ENCODE assay signal across 12 cellular contexts in the genomic region with DNA sequence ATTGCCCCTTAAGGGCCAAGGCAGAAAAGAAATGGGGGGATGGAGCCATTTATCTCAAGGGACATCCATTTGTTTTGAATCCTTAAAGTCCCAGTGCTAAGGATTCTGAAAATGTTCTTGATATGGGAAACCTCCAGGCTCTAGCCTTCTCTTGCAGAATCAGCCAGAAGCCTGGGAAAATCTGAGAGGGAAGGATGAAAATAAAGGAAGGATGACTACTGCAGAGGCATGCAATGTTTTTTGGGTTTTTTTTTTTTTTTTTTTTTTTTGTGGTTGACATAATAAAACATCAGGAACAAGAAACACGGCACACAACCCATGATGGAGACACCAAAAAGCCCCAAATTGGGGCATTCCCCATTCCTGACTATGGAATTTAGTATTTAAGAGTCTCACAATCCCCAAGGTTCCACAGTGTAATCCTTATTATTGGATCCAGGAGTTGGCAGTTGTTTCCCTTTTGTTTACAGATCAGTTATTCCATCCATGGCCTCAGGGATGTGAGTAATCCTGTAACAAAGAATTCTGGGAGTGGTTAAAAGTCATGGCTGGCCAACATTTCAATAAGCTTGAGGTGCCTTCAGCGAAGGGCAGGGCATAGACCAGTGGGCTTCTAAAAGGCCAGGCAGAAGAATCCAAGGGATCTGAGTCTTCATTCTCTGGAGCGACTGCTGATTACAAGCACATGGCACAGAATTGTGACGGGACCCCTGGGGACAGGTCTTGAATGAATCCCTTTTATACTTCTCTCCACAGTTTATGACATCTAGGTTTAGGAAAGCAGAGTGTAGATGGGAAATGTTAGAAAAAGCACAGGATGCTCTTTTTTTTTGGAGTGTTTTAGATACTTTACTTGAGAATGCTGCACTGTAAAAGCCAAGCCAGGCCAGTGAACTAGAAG.
DNase-seq lines count a peak whose midpoint lies in the region; TF ChIP-seq lines count a peak whose summit lies in the region.
"Had no signal": no experiment of that assay in that cellular context is flagged by ENCODE, and none has a peak within 500 bp of the region (broad histone marks: within the 10 kb centered on the region; RNA-seq: fewer than 3 reads in every experiment).

No MANE protein-coding gene starts in this region.

- H3K23ac ChIP-seq in trophoblast cell (ENCODE audit: low read length), result no peak overlapping the region

- H4K12ac ChIP-seq in trophoblast cell (ENCODE audit: low read depth, low read length), result no peak overlapping the region

- H2AFZ ChIP-seq in trophoblast cell (ENCODE audit: insufficient read depth, low read length, poor library complexity) (no peak overlapping the region), Karpas-422 (ENCODE audit: low read length) (no peak overlapping the region)

- H3K4ac ChIP-seq in trophoblast cell (ENCODE audit: low read depth, low read length), result no peak overlapping the region

- no peak overlapping the region for H4K91ac ChIP-seq in trophoblast cell (ENCODE audit: low read depth, low read length)

- H3K4me3 ChIP-seq in epithelial cell of proximal tubule (ENCODE audit: low read depth, low read length) (no peak overlapping the region), trophoblast cell (ENCODE audit: low read depth, low read length) (no peak overlapping the region), Karpas-422 (ENCODE audit: low read length) (no peak overlapping the region)

- H3K36me3 Mint-ChIP-seq in activated naive CD4-positive, alpha-beta T cell treated with anti-CD3 and anti-CD28 coated beads for 36 hours (ENCODE audit: low read depth), result no peaks in the 10 kb centered on the region
- H3K36me3 Mint-ChIP-seq: activated naive CD4-positive, alpha-beta T cell treated with anti-CD3 and anti-CD28 coated beads, Interleukin-2, amount 10 ng/mL, durations not matched to agents 7 days and 5 days had no signal

- H3K9me2 ChIP-seq in Karpas-422 (replicated peaks; ENCODE audit: insufficient read depth, low read length), result no peaks in the 10 kb centered on the region

- intact Hi-C loops in activated naive CD4-positive, alpha-beta T cell treated with anti-CD3 and anti-CD28 coated beads for 36 hours (cut with micrococcal nuclease), result no loop called here

- H3K9ac ChIP-seq in trophoblast cell (ENCODE audit: low read length) (no peak overlapping the region), Karpas-422 (ENCODE audit: low read length) (no peak overlapping the region)

- H3K79me2 ChIP-seq in trophoblast cell (ENCODE audit: control insufficient read depth, insufficient read depth, low read length, poor library complexity), result no peaks in the 10 kb centered on the region
- no peaks in the 10 kb centered on the region for H3K79me2 ChIP-seq in Karpas-422 (ENCODE audit: low read length)

- H3K4me1 ChIP-seq in trophoblast cell (ENCODE audit: control insufficient read depth in 1 of 2, insufficient read depth in 2 of 2, low read length in 2 of 2) (peaks cover 0 to 6% of the 10 kb centered on the region in 2 experiments), Karpas-422 (ENCODE audit: low read length) (no peaks in the 10 kb centered on the region)

- peak overlapping the region; percentile 73 for H2BK5ac ChIP-seq in trophoblast cell (ENCODE audit: low read depth, low read length, poor library complexity)

- H3K27me3 ChIP-seq in trophoblast cell (ENCODE audit: insufficient read depth, low read length), result no peaks in the 10 kb centered on the region
- H3K27me3 ChIP-seq in Karpas-422 (ENCODE audit: low read length), result no peaks in the 10 kb centered on the region

- CTCF ChIA-PET in activated naive CD4-positive, alpha-beta T cell treated with anti-CD3 and anti-CD28 coated beads for 36 hours (lab: Charles Lee), result no interaction called here

- peaks cover 5% of the 10 kb centered on the region for H3K79me1 ChIP-seq in trophoblast cell (ENCODE audit: low read length)

- peak; percentile 94 for DNase-seq in EH (ENCODE audit: low read depth)
- peak; percentile 85 for DNase-seq in NCI-H82 (lab: John Stamatoyannopoulos, UW)
- DNase-seq in epithelial cell of proximal tubule (ENCODE audit: low read depth), result peak; percentile 43
- peak; percentile 34 to 78 for DNase-seq in trophoblast cell
- DNase-seq in Karpas-422, result no peak
- no peak for DNase-seq in NCI-H2171 treated with DMSO at 0.1 percent for 48 hours (lab: John Stamatoyannopoulos, UW)
- no peak for DNase-seq in nucleus accumbens (lab: John Stamatoyannopoulos, UW)
- DNase-seq in activated naive CD4-positive, alpha-beta T cell treated with anti-CD3 and anti-CD28 coated beads for 36 hours, result no peak
- DNase-seq: activated naive CD4-positive, alpha-beta T cell treated with anti-CD3 and anti-CD28 coated beads, Interleukin-2, amount 10 ng/mL, durations not matched to agents 7 days and 5 days; NCI-H526 treated with DMSO at 0.1 percent for 48 hours; stimulated activated CD4-positive, alpha-beta T cell treated with anti-CD3 and anti-CD28 coated beads, Interleukin-4, amount 100 ng/mL, for 4 hours; WERI-Rb-1 had no signal

- H3K27ac Mint-ChIP-seq in activated naive CD4-positive, alpha-beta T cell treated with anti-CD3 and anti-CD28 coated beads for 36 hours, result no peak overlapping the region
- H3K27ac Mint-ChIP-seq: activated naive CD4-positive, alpha-beta T cell treated with anti-CD3 and anti-CD28 coated beads, Interleukin-2, amount 10 ng/mL, durations not matched to agents 7 days and 5 days had no signal

- no peak for TF ChIP-seq CTCF in epithelial cell of proximal tubule (conservative IDR thresholded peaks at IDR 0.05; ENCODE audit: low read depth, low read length)

- H3K27me3 Mint-ChIP-seq in activated naive CD4-positive, alpha-beta T cell treated with anti-CD3 and anti-CD28 coated beads for 36 hours (ENCODE audit: low read depth), result no peaks in the 10 kb centered on the region
- H3K27me3 Mint-ChIP-seq: activated naive CD4-positive, alpha-beta T cell treated with anti-CD3 and anti-CD28 coated beads, Interleukin-2, amount 10 ng/mL, durations not matched to agents 7 days and 5 days had no signal

- peak overlapping the region; percentile 46 for H4K8ac ChIP-seq in trophoblast cell (ENCODE audit: low read depth, low read length)

- no peaks in the 10 kb centered on the region for H3K9me3 ChIP-seq in trophoblast cell (ENCODE audit: insufficient read depth, low read depth, low read length)
- no peaks in the 10 kb centered on the region for H3K9me3 ChIP-seq in Karpas-422 (ENCODE audit: low read length)

- H3K4me2 ChIP-seq in trophoblast cell (ENCODE audit: low read length), result no peak overlapping the region
- H3K4me2 ChIP-seq in Karpas-422 (ENCODE audit: low read depth, low read length, poor library complexity, severe bottlenecking), result no peak overlapping the region

- no peaks in the 10 kb centered on the region for H3K9me3 Mint-ChIP-seq in activated naive CD4-positive, alpha-beta T cell treated with anti-CD3 and anti-CD28 coated beads for 36 hours
- H3K9me3 Mint-ChIP-seq: activated naive CD4-positive, alpha-beta T cell treated with anti-CD3 and anti-CD28 coated beads, Interleukin-2, amount 10 ng/mL, durations not matched to agents 7 days and 5 days had no signal

- H2AK5ac ChIP-seq in trophoblast cell (ENCODE audit: low read length), result no peak overlapping the region

- no peak overlapping the region for H3K18ac ChIP-seq in trophoblast cell (ENCODE audit: low read length)

- H3K27ac ChIP-seq in trophoblast cell (ENCODE audit: low read depth, low read length) (peak overlapping the region; percentile 1), Karpas-422 (ENCODE audit: low read length) (no peak overlapping the region)
- H3K27ac ChIP-seq: WERI-Rb-1 had no signal

- H4K20me1 ChIP-seq in Karpas-422 (ENCODE audit: insufficient read depth, low read depth, low read length), result no peaks in the 10 kb centered on the region

- H2BK12ac ChIP-seq in trophoblast cell (ENCODE audit: low read length), result peak overlapping the region; percentile 32

- H3K14ac ChIP-seq in trophoblast cell (ENCODE audit: low read length), result no peak overlapping the region

- H2BK120ac ChIP-seq in trophoblast cell (ENCODE audit: insufficient read depth, low read length, poor library complexity), result peak overlapping the region; percentile 30

- H3K36me3 ChIP-seq in trophoblast cell (ENCODE audit: control insufficient read depth in 1 of 2, insufficient read depth in 2 of 2, low read length in 2 of 2) (no peaks in the 10 kb centered on the region), Karpas-422 (ENCODE audit: insufficient read depth, low read length) (no peaks in the 10 kb centered on the region)
- H3K36me3 ChIP-seq: WERI-Rb-1 had no signal

- H3K4me3 Mint-ChIP-seq in activated naive CD4-positive, alpha-beta T cell treated with anti-CD3 and anti-CD28 coated beads for 36 hours, result no peak overlapping the region
- H3K4me3 Mint-ChIP-seq: activated naive CD4-positive, alpha-beta T cell treated with anti-CD3 and anti-CD28 coated beads, Interleukin-2, amount 10 ng/mL, durations not matched to agents 7 days and 5 days had no signal

- H3K4me1 Mint-ChIP-seq in activated naive CD4-positive, alpha-beta T cell treated with anti-CD3 and anti-CD28 coated beads for 36 hours (ENCODE audit: low read depth), result no peaks in the 10 kb centered on the region
- H3K4me1 Mint-ChIP-seq: activated naive CD4-positive, alpha-beta T cell treated with anti-CD3 and anti-CD28 coated beads, Interleukin-2, amount 10 ng/mL, durations not matched to agents 7 days and 5 days had no signal

- WGBS in trophoblast cell (ENCODE audit: extremely low coverage, insufficient coverage, insufficient read length), result no CpG with 5 or more reads among the region's 4 CpGs

Comparison
In these comparisons a context has a peak if more than half of its experiments do, and no peak if none do; other contexts are left out.
1. DNase-seq: peak in EH (single experiment), NCI-H82 (single experiment), epithelial cell of proximal tubule (single experiment) and trophoblast cell (2 of 2); none in Karpas-422 (single experiment), NCI-H2171 treated with DMSO at 0.1 percent for 48 hours (single experiment), nucleus accumbens (0 of 56) and activated naive CD4-positive, alpha-beta T cell treated with anti-CD3 and anti-CD28 coated beads for 36 hours (single experiment).